In genomic region chr20:59525500-59526241, GRCh38 we compare ENCODE assay signal across 9 cellular contexts.
DNase-seq lines count a peak whose midpoint lies in the region; ATAC-seq and TF ChIP-seq lines count a peak whose summit lies in the region.
"Had no signal": no experiment of that assay in that cellular context is flagged by ENCODE, and none has a peak within 500 bp of the region (broad histone marks: within the 10 kb centered on the region; RNA-seq: fewer than 3 reads in every experiment).

No MANE protein-coding gene starts in this region.

- peak; percentile 37 for DNase-seq in CD1c-positive myeloid dendritic cell (ENCODE audit: extremely low spot score)
- peak; percentile 74 for DNase-seq in NCI-H2227 treated with DMSO at 0.1 percent for 48 hours (lab: John Stamatoyannopoulos, UW)
- DNase-seq in activated T-cell treated with anti-CD3 and anti-CD28 coated beads, Interleukin-2, amount 50 U/mL, for 48 hours = peak; percentile 60 to 62
- peak; percentile 53 to 59 for DNase-seq in heart right ventricle
- DNase-seq in putamen (ENCODE audit: low spot score) = peak; percentile 44

- peaks cover 0 to 7% (median 0%) of the 10 kb centered on the region in 9 donors for H3K4me1 ChIP-seq in heart right ventricle

- peaks cover 0 to 88% (median 64%) of the 10 kb centered on the region in 7 donors for H3K27me3 ChIP-seq in heart right ventricle

- H3K27ac ChIP-seq in heart right ventricle = no peak overlapping the region
- H3K27ac ChIP-seq: SK-N-MC had no signal

- H3K36me3 ChIP-seq in heart right ventricle = no peaks in the 10 kb centered on the region

- H3K9me3 ChIP-seq in heart right ventricle = no peaks in the 10 kb centered on the region

- intact Hi-C loops in heart right ventricle (cut with DNase I) = no loop called here

- ATAC-seq in GM21360 (IDR thresholded peaks at IDR 0.05; ENCODE audit: unreplicated experiment) (peak; percentile 48), heart right ventricle (peak; percentile 50 to 84 (median 68)), HG03025 (IDR thresholded peaks at IDR 0.05; ENCODE audit: low FRiP score, unreplicated experiment) (no peak), GM21526 (IDR thresholded peaks at IDR 0.05; ENCODE audit: low FRiP score, unreplicated experiment) (no peak)

- 19% methylated on average over 31 of the region's 31 CpGs for WGBS in heart right ventricle, 2 donors

- peak; percentile 67 to 86 (median 84) for TF ChIP-seq CTCF in heart right ventricle (IDR thresholded peaks at IDR 0.05)

- H3K4me3 ChIP-seq in heart right ventricle = no peak overlapping the region
- H3K4me3 ChIP-seq: SK-N-MC had no signal

Comparison
In these comparisons a context has a peak if more than half of its experiments do, and no peak if none do; other contexts are left out.
1. ATAC-seq: peak in GM21360 (single experiment) and heart right ventricle (8 of 8); none in HG03025 (single experiment) and GM21526 (single experiment).
2. Peak in every context shown above with its lines, with median percentiles within 50 percentile points of each other: DNase-seq.